21 cellular contexts compared by ENCODE assay signal in the genomic region with DNA sequence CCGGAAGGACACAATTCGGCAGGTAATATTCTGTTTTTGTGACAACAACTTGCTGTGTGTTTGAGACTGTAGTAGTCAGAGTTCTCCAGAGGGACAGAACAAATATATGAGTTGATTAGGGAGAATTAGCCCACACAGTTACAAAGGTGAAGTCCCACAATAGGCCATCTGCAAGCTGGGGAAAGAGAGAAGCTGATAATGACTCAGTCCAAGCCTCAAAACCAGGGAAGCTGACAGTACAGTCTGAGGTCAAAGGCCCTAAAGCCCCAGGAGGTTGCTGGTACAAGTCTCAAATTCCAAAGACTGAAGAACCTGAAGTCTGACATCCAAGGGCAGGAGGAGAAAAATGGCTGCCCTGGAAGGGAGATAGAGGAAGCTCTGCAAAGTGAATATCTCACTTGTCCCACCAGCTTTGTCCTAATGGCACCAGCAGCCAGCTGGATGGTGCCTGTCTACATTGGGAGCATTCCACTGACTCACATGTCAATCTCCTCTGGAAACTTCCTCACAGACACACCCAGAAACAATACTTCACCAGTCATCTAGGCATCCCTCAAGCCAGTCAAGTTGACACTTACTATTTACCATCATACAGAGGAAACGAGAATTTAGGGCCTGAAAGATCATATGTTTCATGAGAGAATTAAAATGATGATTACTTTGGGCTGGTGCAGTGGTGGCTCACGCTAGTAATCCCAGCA. TPM values are rescaled to one million over a fixed set of nuclear protein-coding genes. Genes with fewer than 3 reads are reported as not detected.
"Had no signal": no experiment of that assay in that cellular context is flagged by ENCODE, and none has a peak within 500 bp of the region (broad histone marks: within the 10 kb centered on the region; RNA-seq: fewer than 3 reads in every experiment).

No MANE protein-coding gene starts in this region.

- H3K4me1 ChIP-seq: body of pancreas, suprapubic skin had no signal

- H3K9me3 ChIP-seq: body of pancreas, suprapubic skin had no signal

- H3K27ac ChIP-seq: body of pancreas, suprapubic skin had no signal

- H3K27me3 ChIP-seq: body of pancreas, suprapubic skin had no signal

- ATAC-seq: activated CD8-positive, alpha-beta T cell treated with anti-CD3 and anti-CD28 coated beads, Interleukin-2, amount 10 ng/mL, durations not matched to agents 7 days and 5 days; body of pancreas; effector memory CD8-positive, alpha-beta T cell; left ventricle myocardium superior; right cardiac atrium; stimulated activated naive CD8-positive, alpha-beta T cell treated with anti-CD3 and anti-CD28 coated beads, Interleukin-15, Interleukin-2, amounts not matched to agents 100 U/mL and 50 U/mL, for 24 hours; WTC11 had no signal

- FAIRE-seq: TTC549 had no signal

- H3K4me3 ChIP-seq: body of pancreas, smooth muscle cell, suprapubic skin had no signal

- H3K36me3 ChIP-seq: suprapubic skin had no signal

- H3K4me2 ChIP-seq: smooth muscle cell had no signal

- DNase-seq: activated CD4-positive, alpha-beta T cell treated with anti-CD3 and anti-CD28 coated beads for 4 hours; activated CD8-positive, alpha-beta memory T cell treated with anti-CD3 and anti-CD28 coated beads, Interleukin-2, amount 50 U/mL, for 4 hours; activated CD8-positive, alpha-beta T cell treated with anti-CD3 and anti-CD28 coated beads, Interleukin-2, amount 10 ng/mL, durations not matched to agents 7 days and 5 days; activated gamma-delta T cell; activated T-cell treated with anti-CD3 and anti-CD28 coated beads, Interleukin-2, amount 50 U/mL, for 48 hours; amygdala; body of pancreas; effector memory CD8-positive, alpha-beta T cell; islet precursor cell; left ventricle myocardium superior; mesendoderm; nephron progenitor cell; right cardiac atrium; stimulated activated CD4-positive, alpha-beta T cell treated with anti-CD3 and anti-CD28 coated beads, Interleukin-4, amount 100 ng/mL, for 4 hours; stimulated activated CD8-positive, alpha-beta memory T cell treated with anti-CD3 and anti-CD28 coated beads, Interleukin-4, amount 100 ng/mL, for 48 hours; stimulated activated naive CD8-positive, alpha-beta T cell treated with anti-CD3 and anti-CD28 coated beads, Interleukin-15, Interleukin-2, amounts not matched to agents 100 U/mL and 50 U/mL, for 24 hours; SW 1271 had no signal

RNA-seq across cellular contexts. Expression of gene CTXN3, which starts 36.3 kb away (rescaled TPM):
- polyA plus RNA-seq: right cardiac atrium, smooth muscle cell had no signal
